Comparison of ENCODE assay signal across 9 cellular contexts in the genomic region with DNA sequence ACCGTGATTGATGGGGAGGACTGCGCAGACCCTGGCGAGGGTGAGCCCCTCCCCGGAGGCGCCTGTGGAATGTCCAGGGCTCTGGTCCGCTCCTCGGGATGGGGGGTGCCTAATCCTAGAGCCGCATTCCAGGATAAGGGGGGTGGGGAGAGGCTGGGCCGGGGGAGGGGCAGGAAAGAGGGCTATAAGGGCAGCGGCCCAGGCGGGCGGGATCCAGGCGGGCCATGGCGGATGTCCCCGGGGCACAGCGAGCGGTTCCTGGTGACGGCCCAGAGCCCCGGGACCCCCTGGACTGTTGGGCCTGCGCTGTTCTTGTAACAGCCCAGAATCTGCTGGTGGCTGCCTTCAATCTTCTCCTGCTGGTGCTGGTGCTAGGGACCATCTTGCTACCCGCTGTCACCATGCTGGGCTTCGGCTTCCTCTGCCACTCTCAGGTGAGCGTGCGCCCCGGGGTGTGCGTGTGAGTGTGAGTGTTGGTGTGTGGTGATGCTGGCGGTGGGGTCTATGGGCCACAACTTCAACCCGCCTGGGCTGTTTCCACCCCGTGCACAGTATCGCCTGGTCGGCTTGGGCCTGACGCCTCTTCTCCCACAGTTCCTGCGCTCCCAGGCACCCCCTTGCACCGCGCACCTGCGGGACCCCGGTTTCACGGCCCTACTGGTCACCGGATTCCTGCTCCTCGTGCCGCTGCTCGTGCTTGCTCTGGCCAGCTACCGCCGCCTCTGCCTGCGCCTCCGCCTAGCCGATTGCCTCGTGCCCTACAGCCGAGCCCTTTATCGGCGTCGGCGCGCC. TPM values are rescaled to one million over a fixed set of nuclear protein-coding genes. Genes with fewer than 3 reads are reported as not detected.
A peak's percentile ranks its signal among the peaks of the same experiment; 100 is the strongest.
DNase-seq lines count a peak whose midpoint lies in the region; ATAC-seq and TF ChIP-seq lines count a peak whose summit lies in the region.
"Had no signal": no experiment of that assay in that cellular context is flagged by ENCODE, and none has a peak within 500 bp of the region (broad histone marks: within the 10 kb centered on the region; RNA-seq: fewer than 3 reads in every experiment).

A gene with protein sequence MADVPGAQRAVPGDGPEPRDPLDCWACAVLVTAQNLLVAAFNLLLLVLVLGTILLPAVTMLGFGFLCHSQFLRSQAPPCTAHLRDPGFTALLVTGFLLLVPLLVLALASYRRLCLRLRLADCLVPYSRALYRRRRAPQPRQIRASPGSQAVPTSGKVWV (plus strand): TSS at position 216 of the 792 bp plus-strand sequence. CDS start 9 bp downstream, at position 225.

- H3K4me3 ChIP-seq in body of pancreas (no peak within 1 kb of the TSS), liver (ENCODE audit: low read depth in 1 of 3, low read length in 3 of 3) (no peak within 1 kb of the TSS), thyroid gland (replicated peaks in 1 of 3) (peak within 1 kb of the TSS in 1 of 3 donors; percentile 50)

- no peak for TF ChIP-seq CTCF in body of pancreas (IDR thresholded peaks at IDR 0.05)
- TF ChIP-seq CTCF in liver (IDR thresholded peaks at IDR 0.05; ENCODE audit: low read depth, low read length, missing input control), result no peak
- no peak for TF ChIP-seq CTCF in thyroid gland (IDR thresholded peaks at IDR 0.05)

- no peaks in the 10 kb centered on the region for H3K36me3 ChIP-seq in body of pancreas (replicated peaks in 1 of 2; ENCODE audit: insufficient read depth in 1 of 2, low read depth in 2 of 2)
- H3K36me3 ChIP-seq in liver (ENCODE audit: control insufficient read depth in 4 of 4, insufficient read depth in 3 of 4, low read depth in 1 of 4, low read length in 3 of 4), result peaks cover 10 to 26% (median 15%) of the 10 kb centered on the region in 4 donors
- H3K36me3 ChIP-seq in thyroid gland, result peaks cover 14 to 22% of the 10 kb centered on the region in 2 donors

- H3K9ac ChIP-seq in liver (ENCODE audit: low read depth in 1 of 2, low read length in 2 of 2), result no peak within 1 kb of the TSS

- 71 to 80% methylated on average over 49 to 54 of the region's 54 CpGs for WGBS in body of pancreas, 2 donors
- WGBS in liver, result 75% methylated on average over 54 of the region's 54 CpGs
- 72 to 77% methylated on average over 42 to 53 of the region's 54 CpGs for WGBS in thyroid gland, 2 donors

- peak within 1 kb of the TSS in 3 of 4 donors; percentile 82 to 96 (median 93) for H3K27ac ChIP-seq in body of pancreas
- H3K27ac ChIP-seq in liver (ENCODE audit: low read depth in 1 of 2, low read length in 2 of 2), result peak within 1 kb of the TSS; percentile 86 to 97
- H3K27ac ChIP-seq in thyroid gland, result peak within 1 kb of the TSS in 2 of 3 donors; percentile 88 to 92

- DNase-seq in activated CD8-positive, alpha-beta memory T cell treated with anti-CD3 and anti-CD28 coated beads for 24 hours, result peak; percentile 63
- DNase-seq in activated CD8-positive, alpha-beta memory T cell treated with anti-CD3 and anti-CD28 coated beads, Interleukin-2, amount 50 U/mL, for 48 hours, result no peak
- DNase-seq in body of pancreas, result peak in 1 of 4 donors; percentile 24
- no peak for DNase-seq in thyroid gland
- no peak for DNase-seq in H4 (ENCODE audit: low spot score)
- no peak for DNase-seq in NAMALWA (ENCODE audit: low spot score)
- DNase-seq: SHP77 treated with DMSO at 0.1 percent for 48 hours had no signal

- TF ChIP-seq POLR2A in body of pancreas (IDR thresholded peaks at IDR 0.05) (peak in 1 of 3 donors; percentile 28), thyroid gland (IDR thresholded peaks at IDR 0.05) (no peak)

- no peak for TF ChIP-seq RAD21 in liver (IDR thresholded peaks at IDR 0.05)

- H3K27me3 ChIP-seq in body of pancreas (no peaks in the 10 kb centered on the region), liver (ENCODE audit: control insufficient read depth in 4 of 4, insufficient read depth in 4 of 4, low read length in 3 of 4) (no peaks in the 10 kb centered on the region), thyroid gland (no peaks in the 10 kb centered on the region)

- intact Hi-C loops in body of pancreas (cut with DNase I), result loop anchor here (5.0 kb wide), 1 partner anchor 33 kb away; no protein-coding TSS in a partner anchor
- intact Hi-C loops in thyroid gland (cut with DNase I), result loop anchor here (5.0 kb wide), 1 partner anchor 33 kb away; no protein-coding TSS in a partner anchor

- no peak for ATAC-seq in body of pancreas
- ATAC-seq in GM19324 (IDR thresholded peaks at IDR 0.05; ENCODE audit: low FRiP score, unreplicated experiment), result no peak

- peaks cover 49% of the 10 kb centered on the region for H3K4me1 ChIP-seq in body of pancreas
- peaks cover 5 to 43% (median 33%) of the 10 kb centered on the region in 4 donors for H3K4me1 ChIP-seq in liver (ENCODE audit: control insufficient read depth in 4 of 4, insufficient read depth in 4 of 4, low read length in 3 of 4)
- H3K4me1 ChIP-seq in thyroid gland, result peaks cover 22 to 37% of the 10 kb centered on the region in 2 donors

- H3K9me3 ChIP-seq in body of pancreas (no peaks in the 10 kb centered on the region), liver (ENCODE audit: control insufficient read depth in 4 of 4, low read length in 3 of 4) (no peaks in the 10 kb centered on the region), thyroid gland (no peaks in the 10 kb centered on the region)

TF ChIP-seq in liver, 16 proteins besides CTCF, POLR2A, EP300 and RAD21:
- TF ChIP-seq HNF4G (IDR thresholded peaks at IDR 0.05) (no peak), JUND (IDR thresholded peaks at IDR 0.05) (no peak), EGR1 (IDR thresholded peaks at IDR 0.05; ENCODE audit: low read depth in 2 of 2) (no peak), HNF4A (conservative IDR thresholded peaks at IDR 0.05) (no peak), NR2F2 (IDR thresholded peaks at IDR 0.05) (no peak), FOXA2 (IDR thresholded peaks at IDR 0.05) (no peak), RXRA (IDR thresholded peaks at IDR 0.05) (no peak), SP1 (IDR thresholded peaks at IDR 0.05) (no peak), YY1 (IDR thresholded peaks at IDR 0.05) (no peak)
- TF ChIP-seq, protein P1, sequence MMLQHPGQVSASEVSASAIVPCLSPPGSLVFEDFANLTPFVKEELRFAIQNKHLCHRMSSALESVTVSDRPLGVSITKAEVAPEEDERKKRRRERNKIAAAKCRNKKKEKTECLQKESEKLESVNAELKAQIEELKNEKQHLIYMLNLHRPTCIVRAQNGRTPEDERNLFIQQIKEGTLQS (IDR thresholded peaks at IDR 0.05), result no peak
- TF ChIP-seq, protein P2, sequence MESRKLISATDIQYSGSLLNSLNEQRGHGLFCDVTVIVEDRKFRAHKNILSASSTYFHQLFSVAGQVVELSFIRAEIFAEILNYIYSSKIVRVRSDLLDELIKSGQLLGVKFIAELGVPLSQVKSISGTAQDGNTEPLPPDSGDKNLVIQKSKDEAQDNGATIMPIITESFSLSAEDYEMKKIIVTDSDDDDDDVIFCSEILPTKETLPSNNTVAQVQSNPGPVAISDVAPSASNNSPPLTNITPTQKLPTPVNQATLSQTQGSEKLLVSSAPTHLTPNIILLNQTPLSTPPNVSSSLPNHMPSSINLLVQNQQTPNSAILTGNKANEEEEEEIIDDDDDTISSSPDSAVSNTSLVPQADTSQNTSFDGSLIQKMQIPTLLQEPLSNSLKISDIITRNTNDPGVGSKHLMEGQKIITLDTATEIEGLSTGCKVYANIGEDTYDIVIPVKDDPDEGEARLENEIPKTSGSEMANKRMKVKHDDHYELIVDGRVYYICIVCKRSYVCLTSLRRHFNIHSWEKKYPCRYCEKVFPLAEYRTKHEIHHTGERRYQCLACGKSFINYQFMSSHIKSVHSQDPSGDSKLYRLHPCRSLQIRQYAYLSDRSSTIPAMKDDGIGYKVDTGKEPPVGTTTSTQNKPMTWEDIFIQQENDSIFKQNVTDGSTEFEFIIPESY (IDR thresholded peaks at IDR 0.05), result no peak
- TF ChIP-seq, protein P3, sequence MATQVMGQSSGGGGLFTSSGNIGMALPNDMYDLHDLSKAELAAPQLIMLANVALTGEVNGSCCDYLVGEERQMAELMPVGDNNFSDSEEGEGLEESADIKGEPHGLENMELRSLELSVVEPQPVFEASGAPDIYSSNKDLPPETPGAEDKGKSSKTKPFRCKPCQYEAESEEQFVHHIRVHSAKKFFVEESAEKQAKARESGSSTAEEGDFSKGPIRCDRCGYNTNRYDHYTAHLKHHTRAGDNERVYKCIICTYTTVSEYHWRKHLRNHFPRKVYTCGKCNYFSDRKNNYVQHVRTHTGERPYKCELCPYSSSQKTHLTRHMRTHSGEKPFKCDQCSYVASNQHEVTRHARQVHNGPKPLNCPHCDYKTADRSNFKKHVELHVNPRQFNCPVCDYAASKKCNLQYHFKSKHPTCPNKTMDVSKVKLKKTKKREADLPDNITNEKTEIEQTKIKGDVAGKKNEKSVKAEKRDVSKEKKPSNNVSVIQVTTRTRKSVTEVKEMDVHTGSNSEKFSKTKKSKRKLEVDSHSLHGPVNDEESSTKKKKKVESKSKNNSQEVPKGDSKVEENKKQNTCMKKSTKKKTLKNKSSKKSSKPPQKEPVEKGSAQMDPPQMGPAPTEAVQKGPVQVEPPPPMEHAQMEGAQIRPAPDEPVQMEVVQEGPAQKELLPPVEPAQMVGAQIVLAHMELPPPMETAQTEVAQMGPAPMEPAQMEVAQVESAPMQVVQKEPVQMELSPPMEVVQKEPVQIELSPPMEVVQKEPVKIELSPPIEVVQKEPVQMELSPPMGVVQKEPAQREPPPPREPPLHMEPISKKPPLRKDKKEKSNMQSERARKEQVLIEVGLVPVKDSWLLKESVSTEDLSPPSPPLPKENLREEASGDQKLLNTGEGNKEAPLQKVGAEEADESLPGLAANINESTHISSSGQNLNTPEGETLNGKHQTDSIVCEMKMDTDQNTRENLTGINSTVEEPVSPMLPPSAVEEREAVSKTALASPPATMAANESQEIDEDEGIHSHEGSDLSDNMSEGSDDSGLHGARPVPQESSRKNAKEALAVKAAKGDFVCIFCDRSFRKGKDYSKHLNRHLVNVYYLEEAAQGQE (IDR thresholded peaks at IDR 0.05), result no peak
TF ChIP-seq in liver: peak in this region for 0.

RNA-seq across cellular contexts. Expression of the gene that starts here (rescaled TPM):
- total RNA-seq in body of pancreas, result 10 to 100 TPM in 1 of 2 donors, 1 to 10 TPM in 1; 6.0 to 16.2 TPM
- total RNA-seq in liver, result 1 to 10 TPM in 1 of 2 donors, under 1 TPM in 1; 0.65 to 4.0 TPM
- 1 to 10 TPM; 3.3 to 4.6 TPM for polyA plus RNA-seq in liver
- 10 to 100 TPM; 12.3 to 39.5 (median 18.4) TPM for total RNA-seq in thyroid gland
- total RNA-seq in H4 (2014; rRNA removed; shearing (Covaris generic)), result not detected in 2 replicates
